9 cellular contexts compared by ENCODE assay signal in genomic region chr6:135180458-135181332, GRCh38. TPM values are rescaled to one million over a fixed set of nuclear protein-coding genes. Genes with fewer than 3 reads are reported as not detected.
A peak's percentile ranks its signal among the peaks of the same experiment; 100 is the strongest.
DNase-seq lines count a peak whose midpoint lies in the region; ATAC-seq and TF ChIP-seq lines count a peak whose summit lies in the region.
"Had no signal": no experiment of that assay in that cellular context is flagged by ENCODE, and none has a peak within 500 bp of the region (broad histone marks: within the 10 kb centered on the region; RNA-seq: fewer than 3 reads in every experiment).

MYB (plus strand) TSS chr6:135181308; CDS start chr6:135181514, 206 bp downstream.

- H3K27me3 Mint-ChIP-seq in activated T-cell treated with anti-CD3 and anti-CD28 coated beads, Interleukin-2, amount 50 U/mL, for 72 hours (ENCODE audit: low read depth) = no peaks in the 10 kb centered on the region

- peaks cover 12 to 21% of the 10 kb centered on the region in 2 donors for H3K36me3 Mint-ChIP-seq in activated T-cell treated with anti-CD3 and anti-CD28 coated beads, Interleukin-2, amount 50 U/mL, for 72 hours (ENCODE audit: insufficient read depth in 2 of 2)

- H3K4me1 Mint-ChIP-seq in activated T-cell treated with anti-CD3 and anti-CD28 coated beads, Interleukin-2, amount 50 U/mL, for 72 hours (ENCODE audit: low read depth) = peaks cover 56% of the 10 kb centered on the region

- no peaks in the 10 kb centered on the region for H3K9me3 Mint-ChIP-seq in activated T-cell treated with anti-CD3 and anti-CD28 coated beads, Interleukin-2, amount 50 U/mL, for 72 hours

- no peak for TF ChIP-seq CTCF in fibroblast of the aortic adventitia (IDR thresholded peaks at IDR 0.05; ENCODE audit: insufficient read depth, low read length)
- no peak for TF ChIP-seq CTCF in neutrophil (IDR thresholded peaks at IDR 0.05)
- peak in 1 of 6 experiments; percentile 34 for TF ChIP-seq CTCF in upper lobe of left lung (IDR thresholded peaks at IDR 0.05)

- peak within 1 kb of the TSS; percentile 95 for H3K27ac Mint-ChIP-seq in activated T-cell treated with anti-CD3 and anti-CD28 coated beads, Interleukin-2, amount 50 U/mL, for 72 hours

- H3K9me3 ChIP-seq in neutrophil = no peaks in the 10 kb centered on the region
- H3K9me3 ChIP-seq in upper lobe of left lung = no peaks in the 10 kb centered on the region

- peaks cover 32% of the 10 kb centered on the region for H3K27me3 ChIP-seq in H7 (ENCODE audit: control insufficient read depth, insufficient read depth, low read length)
- H3K27me3 ChIP-seq in neutrophil = no peaks in the 10 kb centered on the region
- peaks cover 0 to 5% (median 0%) of the 10 kb centered on the region in 4 donors for H3K27me3 ChIP-seq in upper lobe of left lung

- no peak within 1 kb of the TSS for H3K27ac ChIP-seq in neutrophil
- H3K27ac ChIP-seq in upper lobe of left lung = peak within 1 kb of the TSS in 1 of 4 donors; percentile 75

- H3K4me3 Mint-ChIP-seq in activated T-cell treated with anti-CD3 and anti-CD28 coated beads, Interleukin-2, amount 50 U/mL, for 72 hours = peak within 1 kb of the TSS; percentile 82 to 98

- H3K4me1 ChIP-seq in neutrophil (ENCODE audit: control insufficient read depth in 1 of 2, insufficient read depth in 1 of 2, low read depth in 1 of 2, low read length in 1 of 2) (peaks cover 37 to 40% of the 10 kb centered on the region in 2 experiments), upper lobe of left lung (peaks cover 22 to 39% (median 27%) of the 10 kb centered on the region in 4 donors)

- TF ChIP-seq POLR2A in upper lobe of left lung (IDR thresholded peaks at IDR 0.05) = peak in 1 of 4 donors; percentile 6

- H3K4me3 ChIP-seq in H7 (ENCODE audit: insufficient read depth, low read depth, low read length) = peak within 1 kb of the TSS; percentile 63
- H3K4me3 ChIP-seq in fibroblast of the aortic adventitia (ENCODE audit: low read depth, low read length) = peak within 1 kb of the TSS; percentile 67
- H3K4me3 ChIP-seq in neutrophil (ENCODE audit: low read depth in 1 of 2, low read length in 1 of 2) = peak within 1 kb of the TSS; percentile 65 to 72
- peak within 1 kb of the TSS; percentile 57 to 67 (median 66) for H3K4me3 ChIP-seq in upper lobe of left lung

- DNase-seq in ELF-1 (ENCODE audit: low read depth, low spot score) (peak; percentile 77), H7 (peak; percentile 93), LoVo (ENCODE audit: low spot score) (peak; percentile 90), RPMI8226 (peak; percentile 83), fibroblast of the aortic adventitia (ENCODE audit: low read depth) (peak; percentile 29), upper lobe of left lung (peak; percentile 45 to 93)
- peak; percentile 84 to 87 for DNase-seq in activated T-cell treated with anti-CD3 and anti-CD28 coated beads, Interleukin-2, amount 50 U/mL, for 72 hours

- H3K36me3 ChIP-seq in H7 (replicated peaks; ENCODE audit: control insufficient read depth, insufficient read depth, low read length) = no peaks in the 10 kb centered on the region
- no peaks in the 10 kb centered on the region for H3K36me3 ChIP-seq in neutrophil
- H3K36me3 ChIP-seq in upper lobe of left lung = no peaks in the 10 kb centered on the region

- no peak for TF ChIP-seq EP300 in upper lobe of left lung (IDR thresholded peaks at IDR 0.05)

- WGBS in upper lobe of left lung, 2 donors = 1% methylated on average over 19 to 52 of the region's 83 CpGs

- peak; percentile 38 to 39 for ATAC-seq in activated T-cell treated with anti-CD3 and anti-CD28 coated beads, Interleukin-2, amount 50 U/mL, for 72 hours (replicated peaks in 1 of 2)
- ATAC-seq in upper lobe of left lung (ENCODE audit: low FRiP score in 2 of 2) = peak in 1 of 2 donors; percentile 81

RNA-seq across cellular contexts. Expression of gene MYB, which starts in this region (rescaled TPM):
- total RNA-seq in H7 (2014; rRNA removed; shearing (Covaris generic)) = 0.94 and 1.8 TPM in 2 replicates
- 10 to 100 TPM; 89.6 to 91.4 TPM for total RNA-seq in activated T-cell treated with anti-CD3 and anti-CD28 coated beads, Interleukin-2, amount 50 U/mL, for 72 hours
- total RNA-seq in fibroblast of the aortic adventitia (ENCODE audit: low replicate concordance) = 0.54 and 1.6 TPM in 2 replicates
- total RNA-seq in upper lobe of left lung = 10 to 100 TPM in 2 of 6 donors, 1 to 10 TPM in 4; 1.9 to 17.2 (median 4.7) TPM
- total RNA-seq: renal cortical epithelial cell had no signal

Comparison
In these comparisons a context has a peak if more than half of its experiments do, and no peak if none do; other contexts are left out.
1. RNA of gene MYB (total RNA-seq): 89.6 to 91.4 TPM in activated T-cell treated with anti-CD3 and anti-CD28 coated beads, Interleukin-2, amount 50 U/mL, for 72 hours; 1.9 to 17.2 TPM in upper lobe of left lung, 0.94 to 1.8 TPM in H7 and 0.54 to 1.6 TPM in fibroblast of the aortic adventitia; every median in the first group is over 4 times any median in the second.
2. DNase-seq: peak in every context shown above with its lines; median percentile 93 in H7; 90 in LoVo; 86 in activated T-cell treated with anti-CD3 and anti-CD28 coated beads, Interleukin-2, amount 50 U/mL, for 72 hours; 83 in RPMI8226; 77 in ELF-1; 69 in upper lobe of left lung; 29 in fibroblast of the aortic adventitia.
3. Peak in every context shown above with its lines, with median percentiles within 50 percentile points of each other: H3K4me3 ChIP-seq.